Comparison of ENCODE assay signal across 9 cellular contexts in the genomic region with DNA sequence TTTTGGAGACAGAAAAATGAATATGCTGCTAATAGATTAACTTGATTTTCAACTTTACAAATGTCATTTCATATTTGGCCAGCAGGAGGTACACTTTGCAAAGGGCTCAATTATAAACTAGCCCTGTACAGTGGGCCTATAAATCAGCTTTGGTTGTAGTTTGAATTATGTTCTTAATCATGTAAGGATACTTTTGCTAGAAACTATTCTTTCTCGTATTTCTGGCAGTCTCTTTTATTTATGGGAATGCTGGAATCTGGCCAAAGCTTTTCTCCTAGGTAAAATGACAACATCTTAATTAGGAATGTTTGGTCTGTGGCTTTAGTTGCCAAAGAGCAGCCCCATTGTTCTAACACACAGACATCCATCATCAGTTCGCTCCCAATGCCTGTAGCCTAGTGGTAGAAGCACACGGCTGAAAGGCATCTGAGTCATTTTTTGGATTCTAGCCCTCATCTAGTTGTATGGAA.
DNase-seq lines count a peak whose midpoint lies in the region; ATAC-seq and TF ChIP-seq lines count a peak whose summit lies in the region.
"Had no signal": no experiment of that assay in that cellular context is flagged by ENCODE, and none has a peak within 500 bp of the region (broad histone marks: within the 10 kb centered on the region; RNA-seq: fewer than 3 reads in every experiment).

No MANE protein-coding gene starts in this region.

- ATAC-seq in omental fat pad (ENCODE audit: low FRiP score): peak; percentile 37
- ATAC-seq in naive thymus-derived CD8-positive, alpha-beta T cell: no peak
- ATAC-seq in activated naive CD8-positive, alpha-beta T cell treated with anti-CD3 and anti-CD28 coated beads, Interleukin-2, amount 50 U/mL, for 24 hours: no peak
- ATAC-seq in HG03045 (IDR thresholded peaks at IDR 0.05; ENCODE audit: unreplicated experiment): no peak

- H3K27me3 ChIP-seq in mammary epithelial cell (ENCODE audit: insufficient read depth, low read length): no peaks in the 10 kb centered on the region

- dilution Hi-C loops in mammary epithelial cell (cut with HindIII; ENCODE audit: low sequenced_read_pairs): no loop called here

- no peak overlapping the region for H3K4me2 ChIP-seq in mammary epithelial cell (ENCODE audit: insufficient read depth, low read depth, low read length)

- no peaks in the 10 kb centered on the region for H3K36me3 ChIP-seq in mammary epithelial cell (ENCODE audit: insufficient read depth, low read length)

- no peak overlapping the region for H3K4me3 Mint-ChIP-seq in naive thymus-derived CD8-positive, alpha-beta T cell
- no peak overlapping the region for H3K4me3 Mint-ChIP-seq in activated naive CD8-positive, alpha-beta T cell treated with anti-CD3 and anti-CD28 coated beads, Interleukin-2, amount 50 U/mL, for 24 hours
- H3K4me3 Mint-ChIP-seq: activated naive CD4-positive, alpha-beta T cell treated with anti-CD3 and anti-CD28 coated beads, Interleukin-2, amount 50 U/mL, for 24 hours had no signal

- POLR2A ChIA-PET in naive thymus-derived CD8-positive, alpha-beta T cell (lab: Charles Lee): no interaction called here

- H2AFZ ChIP-seq in mammary epithelial cell (ENCODE audit: low read depth, low read length): no peak overlapping the region

- H3K27ac ChIP-seq in mammary epithelial cell (ENCODE audit: insufficient read depth, low read depth, low read length): no peak overlapping the region

- peak; percentile 62 to 86 for DNase-seq in NCI-H2081 (lab: John Stamatoyannopoulos, UW)
- peak; percentile 8 for DNase-seq in mammary epithelial cell
- DNase-seq in omental fat pad (ENCODE audit: low spot score): no peak
- DNase-seq in naive thymus-derived CD8-positive, alpha-beta T cell: no peak
- DNase-seq in activated naive CD8-positive, alpha-beta T cell treated with anti-CD3 and anti-CD28 coated beads, Interleukin-2, amount 50 U/mL, for 24 hours: no peak
- DNase-seq in LoVo (ENCODE audit: low spot score): no peak

- H3K4me3 ChIP-seq in GM12875 (ENCODE audit: low read depth, low read length): no peak overlapping the region
- no peak overlapping the region for H3K4me3 ChIP-seq in mammary epithelial cell (replicated peaks in 1 of 3; ENCODE audit: insufficient read depth in 1 of 3, low read depth in 2 of 3, low read length in 3 of 3)

- in situ Hi-C loops in mammary epithelial cell (cut with MboI; ENCODE audit: low sequenced_read_pairs in 2 of 2): no loop called here

- H3K9ac ChIP-seq in mammary epithelial cell (ENCODE audit: insufficient read depth, low read length): no peak overlapping the region

- H3K9me3 ChIP-seq in mammary epithelial cell (replicated peaks; ENCODE audit: insufficient read depth, low read length): peaks cover 8% of the 10 kb centered on the region

- H4K20me1 ChIP-seq in mammary epithelial cell (ENCODE audit: insufficient read depth, low read length): no peaks in the 10 kb centered on the region

- H3K27ac Mint-ChIP-seq in naive thymus-derived CD8-positive, alpha-beta T cell: no peak overlapping the region
- H3K27ac Mint-ChIP-seq in activated naive CD8-positive, alpha-beta T cell treated with anti-CD3 and anti-CD28 coated beads, Interleukin-2, amount 50 U/mL, for 24 hours: no peak overlapping the region
- H3K27ac Mint-ChIP-seq: activated naive CD4-positive, alpha-beta T cell treated with anti-CD3 and anti-CD28 coated beads, Interleukin-2, amount 50 U/mL, for 24 hours had no signal

- TF ChIP-seq CTCF in GM12875 (IDR thresholded peaks at IDR 0.05; ENCODE audit: borderline replicate concordance, insufficient read depth, low read depth, low read length) (peak; percentile 22; the same call in 1 of the 2 replicates), mammary epithelial cell (conservative IDR thresholded peaks at IDR 0.05 in 1 of 2, IDR thresholded peaks at IDR 0.05 in 1 of 2; ENCODE audit: extremely low read depth in 1 of 2, insufficient read depth in 1 of 2, low read depth in 1 of 2, low read length in 2 of 2) (no peak), omental fat pad (IDR thresholded peaks at IDR 0.05) (no peak)

- no peaks in the 10 kb centered on the region for H3K27me3 Mint-ChIP-seq in naive thymus-derived CD8-positive, alpha-beta T cell
- no peaks in the 10 kb centered on the region for H3K27me3 Mint-ChIP-seq in activated naive CD8-positive, alpha-beta T cell treated with anti-CD3 and anti-CD28 coated beads, Interleukin-2, amount 50 U/mL, for 24 hours
- H3K27me3 Mint-ChIP-seq: activated naive CD4-positive, alpha-beta T cell treated with anti-CD3 and anti-CD28 coated beads, Interleukin-2, amount 50 U/mL, for 24 hours had no signal

- no peaks in the 10 kb centered on the region for H3K36me3 Mint-ChIP-seq in naive thymus-derived CD8-positive, alpha-beta T cell
- H3K36me3 Mint-ChIP-seq in activated naive CD8-positive, alpha-beta T cell treated with anti-CD3 and anti-CD28 coated beads, Interleukin-2, amount 50 U/mL, for 24 hours (ENCODE audit: low read depth): no peaks in the 10 kb centered on the region
- H3K36me3 Mint-ChIP-seq: activated naive CD4-positive, alpha-beta T cell treated with anti-CD3 and anti-CD28 coated beads, Interleukin-2, amount 50 U/mL, for 24 hours had no signal

- H3K4me1 ChIP-seq in mammary epithelial cell (ENCODE audit: insufficient read depth, low read length): no peaks in the 10 kb centered on the region

- H3K4me1 Mint-ChIP-seq in naive thymus-derived CD8-positive, alpha-beta T cell: no peaks in the 10 kb centered on the region
- H3K4me1 Mint-ChIP-seq in activated naive CD8-positive, alpha-beta T cell treated with anti-CD3 and anti-CD28 coated beads, Interleukin-2, amount 50 U/mL, for 24 hours: no peaks in the 10 kb centered on the region
- H3K4me1 Mint-ChIP-seq: activated naive CD4-positive, alpha-beta T cell treated with anti-CD3 and anti-CD28 coated beads, Interleukin-2, amount 50 U/mL, for 24 hours had no signal

- WGBS in mammary epithelial cell (ENCODE audit: low coverage, missing lambda C conversion rate): 0% methylated on average over 3 of the region's 3 CpGs

- no peaks in the 10 kb centered on the region for H3K79me2 ChIP-seq in mammary epithelial cell (ENCODE audit: insufficient read depth, low read length)

- no TSS peak for BruUV-seq in mammary epithelial cell (replicated peaks; lab: Mats Ljungman, UMichigan)

- CTCF ChIA-PET in mammary epithelial cell (lab: Charles Lee; ENCODE audit: low non-redundant PET): no interaction called here

- intact Hi-C loops in mammary epithelial cell (cut with micrococcal nuclease): no loop called here

- peaks cover 0 to 32% (median 7%) of the 10 kb centered on the region in 9 donors for H3K9me3 Mint-ChIP-seq in naive thymus-derived CD8-positive, alpha-beta T cell
- peaks cover 9% of the 10 kb centered on the region for H3K9me3 Mint-ChIP-seq in activated naive CD8-positive, alpha-beta T cell treated with anti-CD3 and anti-CD28 coated beads, Interleukin-2, amount 50 U/mL, for 24 hours

Comparison
In these comparisons a context has a peak if more than half of its experiments do, and no peak if none do; other contexts are left out.
1. DNase-seq: peak in NCI-H2081 (2 of 2) and mammary epithelial cell (single experiment); none in omental fat pad (single experiment), naive thymus-derived CD8-positive, alpha-beta T cell (0 of 10), activated naive CD8-positive, alpha-beta T cell treated with anti-CD3 and anti-CD28 coated beads, Interleukin-2, amount 50 U/mL, for 24 hours (single experiment) and LoVo (single experiment).